ENCODE assay signal across 29 cellular contexts in the genomic region with DNA sequence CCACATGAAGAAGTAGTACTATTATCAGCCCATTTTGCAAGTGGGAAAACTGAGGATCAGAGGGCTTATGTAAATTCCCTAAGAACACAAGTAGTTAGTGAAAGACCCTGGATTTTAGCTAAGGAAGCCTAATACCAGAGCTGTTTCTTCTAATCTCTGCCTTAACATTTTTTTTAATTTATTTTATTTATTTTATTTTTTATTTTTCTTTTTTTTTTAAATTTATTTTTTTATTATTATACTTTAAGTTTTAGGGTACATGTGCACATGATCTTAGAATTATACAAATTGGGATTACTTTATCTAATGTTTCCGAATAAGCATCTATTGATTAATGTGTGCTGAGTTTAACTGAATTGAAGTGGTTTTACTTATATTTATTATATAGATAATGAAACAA.
"Had no signal": no experiment of that assay in that cellular context is flagged by ENCODE, and none has a peak within 500 bp of the region (broad histone marks: within the 10 kb centered on the region; RNA-seq: fewer than 3 reads in every experiment).

No MANE protein-coding gene starts in this region.

- H3K4me3 Mint-ChIP-seq: activated CD4-positive, alpha-beta T cell treated with anti-CD3 and anti-CD28 coated beads, Interleukin-2, amount 10 ng/mL, durations not matched to agents 24 days and 14 days; activated CD8-positive, alpha-beta T cell treated with anti-CD3 and anti-CD28 coated beads for 36 hours; activated naive CD8-positive, alpha-beta T cell treated with anti-CD3 and anti-CD28 coated beads for 36 hours; activated T-cell treated with anti-CD3 and anti-CD28 coated beads, Interleukin-2, amount 50 U/mL, for 72 hours; activated T-helper 17 cell treated with anti-CD3 and anti-CD28 coated beads, Interleukin-2, amount 50 U/mL, for 72 hours had no signal

- DNase-seq: activated CD4-positive, alpha-beta T cell treated with anti-CD3 and anti-CD28 coated beads, Interleukin-2, amount 10 ng/mL, durations not matched to agents 24 days and 14 days; activated CD4-positive, alpha-beta T cell treated with anti-CD3 and anti-CD28 coated beads, Interleukin-2, amount 50 U/mL, for 4 hours; activated CD8-positive, alpha-beta T cell treated with anti-CD3 and anti-CD28 coated beads for 36 hours; activated effector memory CD4-positive, alpha-beta T cell treated with anti-CD3 and anti-CD28 coated beads, Interleukin-2, amount 50 U/mL, for 16 hours; activated naive CD4-positive, alpha-beta T cell; activated naive CD4-positive, alpha-beta T cell treated with anti-CD3 and anti-CD28 coated beads, Interleukin-2, amount 50 U/mL, for 16 hours; activated naive CD8-positive, alpha-beta T cell treated with anti-CD3 and anti-CD28 coated beads for 36 hours; activated T-cell treated with anti-CD3 and anti-CD28 coated beads, Interleukin-2, amount 50 U/mL, for 1 hour; activated T-cell treated with anti-CD3 and anti-CD28 coated beads, Interleukin-2, amount 50 U/mL, for 72 hours; amniotic stem cell; aorta; brain microvascular endothelial cell; central memory CD4-positive, alpha-beta T cell; Karpas-422; NCI-H1105; NCI-H1417 treated with DMSO at 0.1 percent for 48 hours; NCI-H1694; NCI-H1930; NCI-H2081 treated with DMSO at 0.1 percent for 48 hours; NCI-H345; NCI-H524 treated with DMSO at 0.1 percent for 48 hours; PC-3; Peyer's patch; Right ventricle myocardium superior; T1000; WERI-Rb-1 had no signal

- H3K4me1 Mint-ChIP-seq: activated CD4-positive, alpha-beta T cell treated with anti-CD3 and anti-CD28 coated beads, Interleukin-2, amount 10 ng/mL, durations not matched to agents 24 days and 14 days; activated naive CD8-positive, alpha-beta T cell treated with anti-CD3 and anti-CD28 coated beads for 36 hours; activated T-helper 17 cell treated with anti-CD3 and anti-CD28 coated beads, Interleukin-2, amount 50 U/mL, for 72 hours had no signal

- H3K4me3 ChIP-seq: Peyer's patch, SK-N-MC had no signal

- H3K27me3 ChIP-seq: brain microvascular endothelial cell, Peyer's patch had no signal

- ATAC-seq: activated CD8-positive, alpha-beta T cell treated with anti-CD3 and anti-CD28 coated beads for 36 hours; activated T-cell treated with anti-CD3 and anti-CD28 coated beads, Interleukin-2, amount 50 U/mL, for 72 hours; activated T-helper 17 cell treated with anti-CD3 and anti-CD28 coated beads, Interleukin-2, amount 50 U/mL, for 72 hours; PC-3 had no signal

- H3K27ac Mint-ChIP-seq: activated CD4-positive, alpha-beta T cell treated with anti-CD3 and anti-CD28 coated beads, Interleukin-2, amount 10 ng/mL, durations not matched to agents 24 days and 14 days; activated CD8-positive, alpha-beta T cell treated with anti-CD3 and anti-CD28 coated beads for 36 hours; activated naive CD8-positive, alpha-beta T cell treated with anti-CD3 and anti-CD28 coated beads for 36 hours; activated T-cell treated with anti-CD3 and anti-CD28 coated beads, Interleukin-2, amount 50 U/mL, for 72 hours; activated T-helper 17 cell treated with anti-CD3 and anti-CD28 coated beads, Interleukin-2, amount 50 U/mL, for 72 hours had no signal

- H3K36me3 Mint-ChIP-seq: activated naive CD8-positive, alpha-beta T cell treated with anti-CD3 and anti-CD28 coated beads for 36 hours had no signal

- H3K36me3 ChIP-seq: brain microvascular endothelial cell, Peyer's patch, WERI-Rb-1 had no signal

- H3K27me3 Mint-ChIP-seq: activated CD4-positive, alpha-beta T cell treated with anti-CD3 and anti-CD28 coated beads, Interleukin-2, amount 10 ng/mL, durations not matched to agents 24 days and 14 days; activated CD8-positive, alpha-beta T cell treated with anti-CD3 and anti-CD28 coated beads for 36 hours; activated naive CD8-positive, alpha-beta T cell treated with anti-CD3 and anti-CD28 coated beads for 36 hours; activated T-helper 17 cell treated with anti-CD3 and anti-CD28 coated beads, Interleukin-2, amount 50 U/mL, for 72 hours had no signal

- H3K4me1 ChIP-seq: Peyer's patch had no signal

- H3K27ac ChIP-seq: brain microvascular endothelial cell, Peyer's patch, RWPE1, SK-N-MC, WERI-Rb-1 had no signal
